Comparison of ENCODE assay signal across 1 cellular context in the genomic region with DNA sequence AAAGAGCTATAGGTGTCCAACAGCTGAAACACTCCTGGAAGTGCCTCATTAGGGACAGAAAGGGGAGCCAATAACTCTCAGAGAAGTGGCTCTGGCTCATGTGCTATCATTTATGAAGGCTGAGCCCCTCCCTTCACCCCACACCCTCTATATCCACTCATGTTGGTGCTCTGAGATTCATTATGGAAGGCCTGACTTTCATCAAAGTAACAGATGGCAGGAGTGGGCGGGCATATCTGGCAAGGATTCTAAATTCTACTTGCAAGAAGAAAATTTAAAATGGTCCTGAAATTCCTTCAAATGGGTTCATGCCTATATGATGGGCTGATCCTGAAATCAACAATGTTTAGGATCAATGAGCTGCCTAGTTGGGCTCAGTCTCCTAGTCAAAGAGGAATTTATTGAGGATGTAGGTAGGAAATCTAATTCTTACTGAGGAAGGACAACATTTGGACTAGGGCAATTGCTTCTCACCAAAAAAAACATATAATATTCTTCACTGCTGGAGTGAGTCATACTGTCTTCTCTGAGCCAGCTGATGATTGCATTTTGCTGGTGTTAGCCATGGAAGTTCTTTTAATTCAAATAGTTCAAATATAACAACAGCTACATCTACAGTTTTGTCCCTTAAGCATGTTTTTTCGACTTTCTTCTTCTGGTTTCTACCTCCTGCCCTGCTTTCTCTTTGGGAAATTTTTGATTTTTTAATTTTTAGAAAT.
TF ChIP-seq lines count a peak whose summit lies in the region.

No MANE protein-coding gene starts in this region.

TF ChIP-seq in SK-N-SH, 30 proteins besides CTCF, POLR2A, EP300 and RAD21 (continued from another document):
- no peak; the same call in 1 of the 2 replicates for TF ChIP-seq JUND (IDR thresholded peaks at IDR 0.05)
